12 cellular contexts compared by ENCODE assay signal in the genomic region with DNA sequence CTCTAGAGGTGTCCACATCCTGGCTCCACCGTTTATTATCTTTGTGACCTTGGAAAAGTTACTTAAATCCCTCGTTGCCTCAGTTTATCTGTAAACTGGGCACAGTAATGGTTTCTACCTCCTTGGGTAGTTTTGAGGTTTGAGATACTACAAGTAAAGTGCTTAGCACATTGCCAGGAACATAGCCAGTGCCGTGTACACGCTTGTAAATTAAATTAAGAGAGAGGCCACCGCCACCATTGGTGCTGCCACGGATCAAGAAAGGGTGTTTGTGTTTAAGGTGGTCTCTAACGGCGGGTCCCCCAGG. TPM values are rescaled to one million over a fixed set of nuclear protein-coding genes. Genes with fewer than 3 reads are reported as not detected.
"Had no signal": no experiment of that assay in that cellular context is flagged by ENCODE, and none has a peak within 500 bp of the region (broad histone marks: within the 10 kb centered on the region; RNA-seq: fewer than 3 reads in every experiment).

No MANE protein-coding gene starts in this region.

- H3K36me3 Mint-ChIP-seq: activated naive CD4-positive, alpha-beta T cell treated with anti-CD3 and anti-CD28 coated beads, Interleukin-2, amount 50 U/mL, for 72 hours; naive thymus-derived CD8-positive, alpha-beta T cell; stimulated activated effector memory CD8-positive, alpha-beta T cell treated with anti-CD3 and anti-CD28 coated beads, Interleukin-12 subunit alpha, Interleukin-12 subunit beta, amount 100 ng/mL, for 72 hours had no signal

- FAIRE-seq: islet of Langerhans had no signal

- H3K9me3 ChIP-seq: mucosa of descending colon, prostate gland, right lobe of liver had no signal

- H3K27ac Mint-ChIP-seq: activated naive CD4-positive, alpha-beta T cell treated with anti-CD3 and anti-CD28 coated beads, Interleukin-2, amount 50 U/mL, for 72 hours; stimulated activated effector memory CD8-positive, alpha-beta T cell treated with anti-CD3 and anti-CD28 coated beads, Interleukin-12 subunit alpha, Interleukin-12 subunit beta, amount 100 ng/mL, for 72 hours had no signal

- H3K36me3 ChIP-seq: brain microvascular endothelial cell, prostate gland, right lobe of liver, tibial nerve had no signal

- H3K4me1 ChIP-seq: prostate gland, right lobe of liver had no signal

- H3K4me3 Mint-ChIP-seq: naive thymus-derived CD8-positive, alpha-beta T cell; stimulated activated effector memory CD8-positive, alpha-beta T cell treated with anti-CD3 and anti-CD28 coated beads, Interleukin-12 subunit alpha, Interleukin-12 subunit beta, amount 100 ng/mL, for 72 hours had no signal

- H3K4me3 ChIP-seq: mucosa of descending colon, prostate gland, right lobe of liver, tibial nerve had no signal

- H3K27ac ChIP-seq: brain microvascular endothelial cell, prostate gland, right lobe of liver, tibial nerve had no signal

- H3K9me3 Mint-ChIP-seq: activated naive CD4-positive, alpha-beta T cell treated with anti-CD3 and anti-CD28 coated beads, Interleukin-2, amount 50 U/mL, for 72 hours; naive thymus-derived CD8-positive, alpha-beta T cell; stimulated activated effector memory CD8-positive, alpha-beta T cell treated with anti-CD3 and anti-CD28 coated beads, Interleukin-12 subunit alpha, Interleukin-12 subunit beta, amount 100 ng/mL, for 72 hours had no signal

- DNase-seq: brain microvascular endothelial cell, cerebellar nuclear complex had no signal

RNA-seq across cellular contexts. Expression of gene WNT7A, which starts 5.8 kb away (rescaled TPM):
- total RNA-seq: fibroblast of villous mesenchyme, mucosa of descending colon, omental fat pad, right lobe of liver had no signal
